21 cellular contexts compared by ENCODE assay signal in genomic region chr2:593354-594026, GRCh38.
"Had no signal": no experiment of that assay in that cellular context is flagged by ENCODE, and none has a peak within 500 bp of the region (broad histone marks: within the 10 kb centered on the region; RNA-seq: fewer than 3 reads in every experiment).

No MANE protein-coding gene starts in this region.

- H3K36me3 ChIP-seq: MG63, SJSA1 had no signal

- H3K9me3 ChIP-seq: MG63, SJSA1 had no signal

- H3K27ac ChIP-seq: SJSA1, SK-N-MC had no signal

- H3K4me3 ChIP-seq: MG63, SJSA1, SK-N-MC had no signal

- DNase-seq: Karpas-422, KG1, MG63, NCI-H1092, NCI-H1105 treated with DMSO at 0.1 percent for 48 hours, NCI-H1417 treated with DMSO at 0.1 percent for 48 hours, NCI-H146, NCI-H1694 treated with DMSO at 0.1 percent for 48 hours, NCI-H1930, NCI-H2081, NCI-H2107, NCI-H2227 treated with DMSO at 0.1 percent for 48 hours, NCI-H524, NCI-H526 treated with DMSO at 0.1 percent for 48 hours, NCI-H748 treated with DMSO at 0.1 percent for 48 hours, Right ventricle myocardium superior, RPMI8226, SIG-M5 had no signal

- H3K27me3 ChIP-seq: MG63 had no signal

- FAIRE-seq: RCC 7860 had no signal
